ENCODE assay signal across 1 cellular context in the genomic region with DNA sequence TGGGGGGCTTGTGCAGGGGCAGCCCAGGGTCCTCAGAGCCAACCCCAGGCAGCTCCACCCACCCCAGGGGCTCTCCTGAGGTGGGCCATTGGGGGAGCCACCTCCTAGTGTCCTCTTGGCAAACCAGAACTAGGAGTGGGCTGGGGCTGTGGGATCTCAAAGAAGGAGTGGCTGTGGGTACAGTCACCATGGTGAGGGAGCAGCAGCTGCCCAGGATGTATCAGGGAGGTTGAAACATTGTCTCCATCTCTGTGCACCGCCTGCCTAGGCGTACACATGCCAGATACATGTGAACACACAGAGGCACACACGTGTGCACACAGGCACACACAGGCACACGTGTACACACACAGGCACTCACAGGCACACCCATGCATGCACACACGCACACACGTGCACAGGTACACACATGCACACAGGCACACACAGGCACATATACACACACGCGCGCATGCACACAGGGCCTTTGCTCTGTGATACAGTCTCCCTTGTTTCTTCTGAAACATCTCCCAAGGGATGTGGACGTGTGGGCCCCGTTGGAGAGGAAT.
TF ChIP-seq lines count a peak whose summit lies in the region.

No MANE protein-coding gene starts in this region.

TF ChIP-seq in HepG2, 621 proteins besides CTCF, POLR2A, EP300 and RAD21:
- 0 out of 2 replicates have a peak, but pooled peaks have one; percentile 8 for TF ChIP-seq BHLHE40 (IDR thresholded peaks at IDR 0.05; ENCODE audit: low read length)
- TF ChIP-seq, protein P1, sequence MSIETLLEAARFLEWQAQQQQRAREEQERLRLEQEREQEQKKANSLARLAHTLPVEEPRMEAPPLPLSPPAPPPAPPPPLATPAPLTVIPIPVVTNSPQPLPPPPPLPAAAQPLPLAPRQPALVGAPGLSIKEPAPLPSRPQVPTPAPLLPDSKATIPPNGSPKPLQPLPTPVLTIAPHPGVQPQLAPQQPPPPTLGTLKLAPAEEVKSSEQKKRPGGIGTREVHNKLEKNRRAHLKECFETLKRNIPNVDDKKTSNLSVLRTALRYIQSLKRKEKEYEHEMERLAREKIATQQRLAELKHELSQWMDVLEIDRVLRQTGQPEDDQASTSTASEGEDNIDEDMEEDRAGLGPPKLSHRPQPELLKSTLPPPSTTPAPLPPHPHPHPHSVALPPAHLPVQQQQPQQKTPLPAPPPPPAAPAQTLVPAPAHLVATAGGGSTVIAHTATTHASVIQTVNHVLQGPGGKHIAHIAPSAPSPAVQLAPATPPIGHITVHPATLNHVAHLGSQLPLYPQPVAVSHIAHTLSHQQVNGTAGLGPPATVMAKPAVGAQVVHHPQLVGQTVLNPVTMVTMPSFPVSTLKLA (IDR thresholded peaks at IDR 0.05): peak; percentile 91
- no peak for TF ChIP-seq CAMTA2 (CRISPR knock-in tag; IDR thresholded peaks at IDR 0.05; ENCODE audit: borderline replicate concordance)
- TF ChIP-seq PAX8 (CRISPR knock-in tag; IDR thresholded peaks at IDR 0.05; ENCODE audit: borderline replicate concordance): no peak
TF ChIP-seq in HepG2: peak in this region for 2.
